6 cellular contexts compared by ENCODE assay signal in genomic region chrX:52516987-52517325, GRCh38. TPM values are rescaled to one million over a fixed set of nuclear protein-coding genes. Genes with fewer than 3 reads are reported as not detected.
"Had no signal": no experiment of that assay in that cellular context is flagged by ENCODE, and none has a peak within 500 bp of the region (broad histone marks: within the 10 kb centered on the region; RNA-seq: fewer than 3 reads in every experiment).

XAGE1B (minus strand) TSS chrX:52517063; CDS start chrX:52515527, 1,536 bp downstream.

RNA-seq across cellular contexts. Expression of gene XAGE1B, which starts in this region (rescaled TPM):
- total RNA-seq: GM23248, H4, H7, HepG2, HFFc6 had no signal
- polyA plus RNA-seq: GM23248, HepG2, IgD-negative memory B cell had no signal
